Comparison of ENCODE assay signal across 15 cellular contexts in genomic region chr3:42847731-42848130, GRCh38. TPM values are rescaled to one million over a fixed set of nuclear protein-coding genes. Genes with fewer than 3 reads are reported as not detected.
DNase-seq lines count a peak whose midpoint lies in the region; ATAC-seq lines count a peak whose summit lies in the region.
"Had no signal": no experiment of that assay in that cellular context is flagged by ENCODE, and none has a peak within 500 bp of the region (broad histone marks: within the 10 kb centered on the region; RNA-seq: fewer than 3 reads in every experiment).

No MANE protein-coding gene starts in this region.

- H2BK15ac ChIP-seq in neuronal stem cell (ENCODE audit: low read length) = no peak overlapping the region

- H3K9me3 Mint-ChIP-seq in naive thymus-derived CD8-positive, alpha-beta T cell = no peaks in the 10 kb centered on the region
- H3K9me3 Mint-ChIP-seq: activated T-cell treated with anti-CD3 and anti-CD28 coated beads, Interleukin-2, amount 50 U/mL, for 24 hours; naive thymus-derived CD4-positive, alpha-beta T cell had no signal

- peak overlapping the region in 4 of 10 donors; percentile 58 to 83 (median 67) for H3K27ac Mint-ChIP-seq in naive thymus-derived CD8-positive, alpha-beta T cell
- H3K27ac Mint-ChIP-seq: brain had no signal

- no peaks in the 10 kb centered on the region for H3K36me3 ChIP-seq in BLaER1
- no peaks in the 10 kb centered on the region for H3K36me3 ChIP-seq in neuronal stem cell (replicated peaks in 1 of 2; ENCODE audit: control insufficient read depth in 2 of 2, insufficient read depth in 2 of 2, low read length in 2 of 2)

- peak overlapping the region in 1 of 10 donors; percentile 29 for H3K4me3 Mint-ChIP-seq in naive thymus-derived CD8-positive, alpha-beta T cell
- H3K4me3 Mint-ChIP-seq: activated T-cell treated with anti-CD3 and anti-CD28 coated beads, Interleukin-2, amount 50 U/mL, for 24 hours; brain had no signal

- peak overlapping the region; percentile 70 for H3K4me2 ChIP-seq in BLaER1
- no peak overlapping the region for H3K4me2 ChIP-seq in neuronal stem cell (ENCODE audit: insufficient read depth, low read length, poor library complexity, severe bottlenecking)

- H3K27me3 ChIP-seq in BLaER1 (no peaks in the 10 kb centered on the region), neuronal stem cell (ENCODE audit: control insufficient read depth in 3 of 3, insufficient read depth in 3 of 3, low read depth in 1 of 3, low read length in 3 of 3) (peaks cover 0 to 8% (median 0%) of the 10 kb centered on the region in 3 experiments)

- H3K4me1 ChIP-seq in BLaER1 (peaks cover 75% of the 10 kb centered on the region), neuronal stem cell (ENCODE audit: control insufficient read depth in 2 of 2, insufficient read depth in 1 of 2, low read depth in 1 of 2, low read length in 2 of 2) (peaks cover 0 to 10% of the 10 kb centered on the region in 2 donors)

- no peaks in the 10 kb centered on the region for H4K20me1 ChIP-seq in BLaER1

- H2AK5ac ChIP-seq in neuronal stem cell (ENCODE audit: low read depth, low read length) = no peak overlapping the region

- H4K91ac ChIP-seq in neuronal stem cell (ENCODE audit: low read depth, low read length, poor library complexity) = no peak overlapping the region

- H3K9me3 ChIP-seq in BLaER1 (no peaks in the 10 kb centered on the region), neuronal stem cell (replicated peaks in 1 of 2; ENCODE audit: control insufficient read depth in 2 of 2, insufficient read depth in 1 of 2, low read depth in 1 of 2, low read length in 2 of 2) (no peaks in the 10 kb centered on the region)

- DNase-seq in NCI-H82 treated with DMSO at 0.1 percent for 48 hours (lab: John Stamatoyannopoulos, UW; ENCODE audit: unreplicated experiment) (peak; percentile 86), neuronal stem cell (ENCODE audit: low spot score) (no peak), foreskin melanocyte (no peak)
- DNase-seq in activated CD4-positive, alpha-beta T cell treated with anti-CD3 and anti-CD28 coated beads for 1 hour = no peak
- DNase-seq in naive thymus-derived CD8-positive, alpha-beta T cell = no peak
- DNase-seq: activated T-cell treated with anti-CD3 and anti-CD28 coated beads, Interleukin-2, amount 50 U/mL, for 24 hours; stimulated activated CD4-positive, alpha-beta T cell treated with anti-CD3 and anti-CD28 coated beads, Interleukin-1b, Interleukin-23, amount 100 ng/mL, for 48 hours; T-helper 9 cell had no signal

- no peaks in the 10 kb centered on the region for H3K36me3 Mint-ChIP-seq in naive thymus-derived CD8-positive, alpha-beta T cell
- H3K36me3 Mint-ChIP-seq: brain; naive thymus-derived CD4-positive, alpha-beta T cell had no signal

- H3K14ac ChIP-seq in neuronal stem cell (ENCODE audit: low read length) = no peak overlapping the region

- ATAC-seq in esophagus mucosa (peak; percentile 53), HG02840 (IDR thresholded peaks at IDR 0.05; ENCODE audit: low FRiP score, unreplicated experiment) (no peak)
- no peak for ATAC-seq in naive thymus-derived CD8-positive, alpha-beta T cell
- ATAC-seq: Panc1 had no signal

- WGBS in neuronal stem cell (ENCODE audit: extremely low coverage in 2 of 2, insufficient read length in 2 of 2, insufficient replicate concordance in 1 of 2), 2 donors = no CpG with 5 or more reads among the region's 4 CpGs

- no peak overlapping the region for H4K8ac ChIP-seq in neuronal stem cell (ENCODE audit: low read depth, low read length)

- no peak overlapping the region for H3K23ac ChIP-seq in neuronal stem cell (ENCODE audit: low read depth, low read length, poor library complexity)

- no peak overlapping the region for H3K4ac ChIP-seq in neuronal stem cell (ENCODE audit: low read length)

- no peaks in the 10 kb centered on the region for H3K27me3 Mint-ChIP-seq in naive thymus-derived CD8-positive, alpha-beta T cell
- H3K27me3 Mint-ChIP-seq: activated T-cell treated with anti-CD3 and anti-CD28 coated beads, Interleukin-2, amount 50 U/mL, for 24 hours; naive thymus-derived CD4-positive, alpha-beta T cell had no signal

- H3K4me3 ChIP-seq in BLaER1 (no peak overlapping the region), neuronal stem cell (ENCODE audit: low read length in 2 of 2) (no peak overlapping the region)

- H3K27ac ChIP-seq in BLaER1 = peak overlapping the region; percentile 84
- no peak overlapping the region for H3K27ac ChIP-seq in neuronal stem cell (replicated peaks; ENCODE audit: low read length)

- no peak overlapping the region for H2BK12ac ChIP-seq in neuronal stem cell (ENCODE audit: low read length)

- peak overlapping the region; percentile 44 for H2AFZ ChIP-seq in neuronal stem cell (ENCODE audit: low read length)

- H3K18ac ChIP-seq in neuronal stem cell (ENCODE audit: low read length) = no peak overlapping the region

- H3K9ac ChIP-seq in BLaER1 = peak overlapping the region; percentile 71
- no peak overlapping the region for H3K9ac ChIP-seq in neuronal stem cell (ENCODE audit: low read depth, low read length, poor library complexity)

- H2BK5ac ChIP-seq in neuronal stem cell (ENCODE audit: low read length) = no peak overlapping the region

- H2BK120ac ChIP-seq in neuronal stem cell (ENCODE audit: low read depth, low read length) = no peak overlapping the region

- no peaks in the 10 kb centered on the region for H3K79me1 ChIP-seq in neuronal stem cell (ENCODE audit: low read depth, low read length)

- POLR2A ChIA-PET in naive thymus-derived CD8-positive, alpha-beta T cell (lab: Charles Lee) = interaction anchor here (0.7 kb wide), 1 partner anchor 57 kb away, joined by 3 read pairs; no protein-coding TSS in a partner anchor

- peaks cover 7 to 17% (median 13%) of the 10 kb centered on the region in 4 donors for H3K4me1 Mint-ChIP-seq in naive thymus-derived CD8-positive, alpha-beta T cell

RNA-seq across cellular contexts. Expression of gene CYP8B1, which starts 27.9 kb away (rescaled TPM):
- total RNA-seq in esophagus mucosa = not detected
- polyA plus RNA-seq in neuronal stem cell (2013, experiment 1 of 2) = not detected
- polyA plus RNA-seq in neuronal stem cell (2013, experiment 2 of 2) = not detected
- total RNA-seq in naive thymus-derived CD8-positive, alpha-beta T cell = not detected
- polyA plus RNA-seq in naive thymus-derived CD8-positive, alpha-beta T cell = not detected
- total RNA-seq: naive thymus-derived CD4-positive, alpha-beta T cell; subcutaneous adipose tissue had no signal
- polyA plus RNA-seq: naive thymus-derived CD4-positive, alpha-beta T cell had no signal

RNA-seq across cellular contexts. Expression of gene ACKR2, which starts 38.5 kb away (rescaled TPM):
- 1.1 TPM for total RNA-seq in esophagus mucosa
- polyA plus RNA-seq in neuronal stem cell (2013, experiment 1 of 2) = 0.13 TPM
- polyA plus RNA-seq in neuronal stem cell (2013, experiment 2 of 2) = 0.14 TPM
- total RNA-seq in naive thymus-derived CD8-positive, alpha-beta T cell = under 1 TPM; 0.39 to 0.85 TPM
- under 1 TPM in 2 of 3 donors, not detected in 1; 0.22 to 0.51 TPM for polyA plus RNA-seq in naive thymus-derived CD8-positive, alpha-beta T cell
- polyA plus RNA-seq: naive thymus-derived CD4-positive, alpha-beta T cell had no signal

RNA-seq across cellular contexts. Expression of gene HIGD1A, which starts 43.4 kb away (rescaled TPM):
- total RNA-seq in esophagus mucosa = 114 TPM
- 130 TPM for polyA plus RNA-seq in neuronal stem cell (2013, experiment 1 of 2)
- 127 TPM for polyA plus RNA-seq in neuronal stem cell (2013, experiment 2 of 2)
- 10 to 100 TPM; 23.0 to 26.5 TPM for total RNA-seq in naive thymus-derived CD8-positive, alpha-beta T cell
- 10 to 100 TPM; 70.8 to 88.3 (median 80.7) TPM for polyA plus RNA-seq in naive thymus-derived CD8-positive, alpha-beta T cell

RNA-seq across cellular contexts. Expression of gene ZNF662, which starts 58.2 kb away (rescaled TPM):
- 3.8 TPM for total RNA-seq in esophagus mucosa
- 0.06 TPM for polyA plus RNA-seq in neuronal stem cell (2013, experiment 1 of 2)
- 0.06 TPM for polyA plus RNA-seq in neuronal stem cell (2013, experiment 2 of 2)
- 10 to 100 TPM; 17.6 to 19.5 TPM for total RNA-seq in naive thymus-derived CD8-positive, alpha-beta T cell
- 1 to 10 TPM in 1 of 3 donors, under 1 TPM in 2; 0.22 to 1.1 (median 0.36) TPM for polyA plus RNA-seq in naive thymus-derived CD8-positive, alpha-beta T cell
